In genomic region chr7:151852486-151853396, GRCh38 we compare ENCODE assay signal across 1 cellular context.
TF ChIP-seq lines count a peak whose summit lies in the region.

No MANE protein-coding gene starts in this region.

TF ChIP-seq in SK-N-SH, 30 proteins besides CTCF, POLR2A, EP300 and RAD21 (continued from another document):
- TF ChIP-seq, protein P1, sequence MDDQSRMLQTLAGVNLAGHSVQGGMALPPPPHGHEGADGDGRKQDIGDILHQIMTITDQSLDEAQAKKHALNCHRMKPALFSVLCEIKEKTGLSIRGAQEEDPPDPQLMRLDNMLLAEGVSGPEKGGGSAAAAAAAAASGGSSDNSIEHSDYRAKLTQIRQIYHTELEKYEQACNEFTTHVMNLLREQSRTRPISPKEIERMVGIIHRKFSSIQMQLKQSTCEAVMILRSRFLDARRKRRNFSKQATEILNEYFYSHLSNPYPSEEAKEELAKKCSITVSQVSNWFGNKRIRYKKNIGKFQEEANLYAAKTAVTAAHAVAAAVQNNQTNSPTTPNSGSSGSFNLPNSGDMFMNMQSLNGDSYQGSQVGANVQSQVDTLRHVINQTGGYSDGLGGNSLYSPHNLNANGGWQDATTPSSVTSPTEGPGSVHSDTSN (IDR thresholded peaks at IDR 0.05): no peak
